In the genomic region with DNA sequence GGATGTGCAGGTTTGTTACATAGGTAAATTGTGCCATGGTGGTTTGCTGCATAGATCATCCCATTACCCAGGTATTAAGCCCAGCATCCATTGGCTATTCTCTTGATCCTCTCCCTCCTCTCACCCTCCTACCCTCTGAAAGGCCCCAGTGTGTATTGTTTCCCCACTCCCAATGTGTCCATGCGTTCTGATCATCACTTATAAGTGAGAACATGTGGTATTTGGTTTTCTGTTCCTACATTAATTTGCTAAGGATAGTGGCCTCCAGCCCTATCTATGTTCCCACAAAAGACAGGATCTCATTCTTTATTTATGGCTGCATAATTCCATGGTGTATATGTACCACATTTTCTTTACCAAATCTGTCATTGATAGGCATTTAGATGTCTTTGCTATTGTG, we compare ENCODE assay signal across 31 cellular contexts.
DNase-seq lines count a peak whose midpoint lies in the region; ATAC-seq, FAIRE-seq and TF ChIP-seq lines count a peak whose summit lies in the region.
"Had no signal": no experiment of that assay in that cellular context is flagged by ENCODE, and none has a peak within 500 bp of the region (broad histone marks: within the 10 kb centered on the region; RNA-seq: fewer than 3 reads in every experiment).

No MANE protein-coding gene starts in this region.

- H3K4me2 ChIP-seq in HepG2 (ENCODE audit: low read depth, low read length) (no peak overlapping the region), neural cell (ENCODE audit: low read length) (no peak overlapping the region)
- H3K4me2 ChIP-seq: A549; BLaER1; BLaER1 treated with 17β-estradiol and CSF1 and Interleukin-3, amounts not matched to agents 10 nM and 100 nM had no signal

- no TSS peak for BruUV-seq in HepG2 (replicated peaks; lab: Mats Ljungman, UMichigan)

- no peak for TF ChIP-seq EP300 in HepG2 (IDR thresholded peaks at IDR 0.05; ENCODE audit: low read depth in 2 of 2, low read length in 2 of 2)
- no peak for TF ChIP-seq EP300 in HepG2 (CRISPR knock-in tag; IDR thresholded peaks at IDR 0.05; ENCODE audit: borderline replicate concordance)
- no peak for TF ChIP-seq EP300 in neural cell (conservative IDR thresholded peaks at IDR 0.05; ENCODE audit: poor library complexity, severe bottlenecking)

- no peak overlapping the region for H3K4me3 ChIP-seq in HepG2 (replicated peaks in 1 of 3; ENCODE audit: insufficient read depth in 1 of 3, low read depth in 2 of 3, low read length in 3 of 3)
- no peak overlapping the region for H3K4me3 ChIP-seq in right lobe of liver
- H3K4me3 ChIP-seq in neural cell (ENCODE audit: low read length) = no peak overlapping the region
- H3K4me3 ChIP-seq: A549; BLaER1; BLaER1 treated with 17β-estradiol and CSF1 and Interleukin-3, amounts not matched to agents 10 nM and 100 nM had no signal

- ATAC-seq in HepG2 = no peak
- no peak for ATAC-seq in right lobe of liver
- ATAC-seq: A549; CD8-positive, alpha-beta T cell had no signal

- H3K36me3 ChIP-seq in HepG2 (replicated peaks in 1 of 2; ENCODE audit: control insufficient read depth in 1 of 2, insufficient read depth in 2 of 2, low read length in 2 of 2) (no peaks in the 10 kb centered on the region), right lobe of liver (no peaks in the 10 kb centered on the region), neural cell (ENCODE audit: insufficient read depth, low read length) (no peaks in the 10 kb centered on the region)
- H3K36me3 ChIP-seq: BE2C; BLaER1; BLaER1 treated with 17β-estradiol and CSF1 and Interleukin-3, amounts not matched to agents 10 nM and 100 nM had no signal

- DNase-seq in HepG2 (ENCODE audit: low spot score) = no peak
- DNase-seq in right lobe of liver = no peak
- DNase-seq in stimulated activated CD8-positive, alpha-beta memory T cell treated with anti-CD3 and anti-CD28 coated beads, Interleukin-4, amount 100 ng/mL, for 48 hours = no peak
- DNase-seq: 8988T; ACHN; AML-193; BE2C; C1 segment of cervical spinal cord; Caco-2; Calu3; CD4-positive, alpha-beta memory T cell; CD4-positive, alpha-beta T cell; CD4-positive, CD25-positive, alpha-beta regulatory T cell; CD8-positive, alpha-beta memory T cell; CD8-positive, alpha-beta T cell; COR-L47; DMS 273 treated with DMSO at 0.1 percent for 48 hours; DMS153; DMS53; DMS79; DMS79 treated with DMSO at 0.1 percent for 48 hours; DND-41; EL had no signal

- in situ Hi-C loops in HepG2 (cut with HindIII; ENCODE audit: extremely low pct_ligation_motif_present, low pct_unique_long_range_greater_than_20kb) = no loop called here

- WGBS in HepG2 (ENCODE audit: low lambda C conversion rate) = 30% methylated on average over 1 of the region's 1 CpG
- WGBS in right lobe of liver (ENCODE audit: insufficient coverage, low coverage, low lambda C conversion rate, missing lambda C conversion rate) = 14% methylated on average over 1 of the region's 1 CpG

- no peaks in the 10 kb centered on the region for H3K9me2 ChIP-seq in neural cell (ENCODE audit: insufficient read depth, low read length)

- H4K20me1 ChIP-seq in HepG2 (ENCODE audit: insufficient read depth, low read length) (no peaks in the 10 kb centered on the region), neural cell (ENCODE audit: insufficient read depth) (no peaks in the 10 kb centered on the region)
- H4K20me1 ChIP-seq: BLaER1; BLaER1 treated with 17β-estradiol and CSF1 and Interleukin-3, amounts not matched to agents 10 nM and 100 nM had no signal

- no peak overlapping the region for H2AFZ ChIP-seq in HepG2 (ENCODE audit: low read length)
- H2AFZ ChIP-seq in neural cell (ENCODE audit: low read depth, low read length) = no peak overlapping the region

- H3K27ac ChIP-seq in HepG2 (ENCODE audit: extremely low read length, insufficient read depth, low read length) = no peak overlapping the region
- H3K27ac ChIP-seq in right lobe of liver = no peak overlapping the region
- peak overlapping the region; percentile 28 for H3K27ac ChIP-seq in neural cell (ENCODE audit: low read length)
- H3K27ac ChIP-seq: 22Rv1; A549; BLaER1; BLaER1 treated with 17β-estradiol and CSF1 and Interleukin-3, amounts not matched to agents 10 nM and 100 nM; C4-2B had no signal

- CTCF ChIA-PET in HepG2 (lab: Yijun Ruan, JAX; ENCODE audit: low intra/inter-chr PET ratio, low total read pairs) = no interaction called here

- H3K79me2 ChIP-seq in HepG2 (ENCODE audit: insufficient read depth, low read length) = no peaks in the 10 kb centered on the region
- H3K79me2 ChIP-seq in neural cell (replicated peaks; ENCODE audit: insufficient read depth, low read length) = no peaks in the 10 kb centered on the region

- POLR2A ChIA-PET in HepG2 (lab: Yijun Ruan, JAX) = no interaction called here

- no peak for FAIRE-seq in HepG2 (lab: Jason Lieb, UNC)
- FAIRE-seq: A204.1, A549, D721Med had no signal

- H3K9ac ChIP-seq in HepG2 (ENCODE audit: insufficient read depth, low read depth, low read length) (no peak overlapping the region), neural cell (ENCODE audit: low read length) (no peak overlapping the region)
- H3K9ac ChIP-seq: BLaER1; BLaER1 treated with 17β-estradiol and CSF1 and Interleukin-3, amounts not matched to agents 10 nM and 100 nM had no signal

- H3K27me3 ChIP-seq in HepG2 (ENCODE audit: control insufficient read depth in 1 of 2, insufficient read depth in 2 of 2, low read length in 2 of 2) = no peaks in the 10 kb centered on the region
- H3K27me3 ChIP-seq in right lobe of liver = no peaks in the 10 kb centered on the region
- no peaks in the 10 kb centered on the region for H3K27me3 ChIP-seq in neural cell (ENCODE audit: insufficient read depth, low read depth, low read length)
- H3K27me3 ChIP-seq: BE2C; BLaER1; BLaER1 treated with 17β-estradiol and CSF1 and Interleukin-3, amounts not matched to agents 10 nM and 100 nM had no signal

- TF ChIP-seq POLR2A in HepG2 (IDR thresholded peaks at IDR 0.05; ENCODE audit: insufficient read depth in 1 of 2, low read depth in 2 of 2, low read length in 2 of 2) (no peak), right lobe of liver (IDR thresholded peaks at IDR 0.05) (no peak)

- TF ChIP-seq RAD21 in HepG2 (CRISPR knock-in tag; IDR thresholded peaks at IDR 0.05) = no peak
- no peak for TF ChIP-seq RAD21 in neural cell (conservative IDR thresholded peaks at IDR 0.05)

- no peaks in the 10 kb centered on the region for H3F3A ChIP-seq in neural cell (ENCODE audit: insufficient read depth, low read length, poor library complexity, severe bottlenecking)

- intact Hi-C loops in HepG2 (cut with micrococcal nuclease; ENCODE audit: unreplicated experiment) (no loop called here), right lobe of liver (cut with DNase I) (no loop called here)

- TF ChIP-seq CTCF in HepG2 (CRISPR knock-in tag; IDR thresholded peaks at IDR 0.05) (no peak), right lobe of liver (IDR thresholded peaks at IDR 0.05) (no peak), neural cell (IDR thresholded peaks at IDR 0.05; ENCODE audit: poor library complexity, severe bottlenecking) (no peak)

- H3K9me3 ChIP-seq in HepG2 (ENCODE audit: low read length) = peaks cover under 1% of the 10 kb centered on the region; the same call in 1 of the 2 replicates
- H3K9me3 ChIP-seq in right lobe of liver = no peaks in the 10 kb centered on the region
- H3K9me3 ChIP-seq in neural cell (ENCODE audit: low read length) = no peaks in the 10 kb centered on the region
- H3K9me3 ChIP-seq: A549; BE2C; BLaER1; BLaER1 treated with 17β-estradiol and CSF1 and Interleukin-3, amounts not matched to agents 10 nM and 100 nM had no signal

- H3K4me1 ChIP-seq in HepG2 (ENCODE audit: insufficient read depth, low read length) (no peaks in the 10 kb centered on the region), right lobe of liver (no peaks in the 10 kb centered on the region)
- H3K4me1 ChIP-seq: A549; BE2C; BLaER1; BLaER1 treated with 17β-estradiol and CSF1 and Interleukin-3, amounts not matched to agents 10 nM and 100 nM; Caco-2 had no signal

TF ChIP-seq in HepG2, 621 proteins besides CTCF, POLR2A, EP300 and RAD21:
- TF ChIP-seq, protein P1, sequence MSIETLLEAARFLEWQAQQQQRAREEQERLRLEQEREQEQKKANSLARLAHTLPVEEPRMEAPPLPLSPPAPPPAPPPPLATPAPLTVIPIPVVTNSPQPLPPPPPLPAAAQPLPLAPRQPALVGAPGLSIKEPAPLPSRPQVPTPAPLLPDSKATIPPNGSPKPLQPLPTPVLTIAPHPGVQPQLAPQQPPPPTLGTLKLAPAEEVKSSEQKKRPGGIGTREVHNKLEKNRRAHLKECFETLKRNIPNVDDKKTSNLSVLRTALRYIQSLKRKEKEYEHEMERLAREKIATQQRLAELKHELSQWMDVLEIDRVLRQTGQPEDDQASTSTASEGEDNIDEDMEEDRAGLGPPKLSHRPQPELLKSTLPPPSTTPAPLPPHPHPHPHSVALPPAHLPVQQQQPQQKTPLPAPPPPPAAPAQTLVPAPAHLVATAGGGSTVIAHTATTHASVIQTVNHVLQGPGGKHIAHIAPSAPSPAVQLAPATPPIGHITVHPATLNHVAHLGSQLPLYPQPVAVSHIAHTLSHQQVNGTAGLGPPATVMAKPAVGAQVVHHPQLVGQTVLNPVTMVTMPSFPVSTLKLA (IDR thresholded peaks at IDR 0.05) = peak; percentile 93
- TF ChIP-seq HHEX (CRISPR knock-in tag; IDR thresholded peaks at IDR 0.05) = no peak

TF ChIP-seq in neural cell, 6 proteins besides CTCF, POLR2A, EP300 and RAD21 (continues in another document):
- TF ChIP-seq TAF1 (IDR thresholded peaks at IDR 0.05; ENCODE audit: low read depth) (no peak), POLR2AphosphoS5 (IDR thresholded peaks at IDR 0.05) (no peak)
